8 cellular contexts compared by ENCODE assay signal in genomic region chr2:207530160-207531023, GRCh38. TPM values are rescaled to one million over a fixed set of nuclear protein-coding genes. Genes with fewer than 3 reads are reported as not detected.
A peak's percentile ranks its signal among the peaks of the same experiment; 100 is the strongest.
DNase-seq lines count a peak whose midpoint lies in the region; ATAC-seq and TF ChIP-seq lines count a peak whose summit lies in the region.

No MANE protein-coding gene starts in this region.

- TF ChIP-seq CTCF in RWPE1 (conservative IDR thresholded peaks at IDR 0.05; ENCODE audit: low read depth) (no peak), gastroesophageal sphincter (IDR thresholded peaks at IDR 0.05) (no peak), omental fat pad (IDR thresholded peaks at IDR 0.05) (no peak)

- CTCF ChIA-PET in RWPE1 (lab: Yijun Ruan, JAX): interaction anchor here (0.6 kb wide), 1 partner anchor 504 kb away, joined by 3 read pairs; no protein-coding TSS in a partner anchor

- ATAC-seq in HG03354 (IDR thresholded peaks at IDR 0.05; ENCODE audit: poor library complexity, severe bottlenecking, unreplicated experiment): peak; percentile 11
- ATAC-seq in gastroesophageal sphincter: peak; percentile 4
- ATAC-seq in omental fat pad (ENCODE audit: low FRiP score): peak; percentile 25

- peaks cover 2 to 58% (median 22%) of the 10 kb centered on the region in 3 donors for H3K4me1 ChIP-seq in gastroesophageal sphincter

- H3K27me3 ChIP-seq in gastroesophageal sphincter: no peaks in the 10 kb centered on the region

- peak in 1 of 2 donors; percentile 9 for TF ChIP-seq POLR2A in gastroesophageal sphincter (IDR thresholded peaks at IDR 0.05)

- DNase-seq in NCI-H82 (lab: John Stamatoyannopoulos, UW) (peak; percentile 65), NCI-H82 treated with DMSO at 0.1 percent for 48 hours (lab: John Stamatoyannopoulos, UW; ENCODE audit: unreplicated experiment) (no peak), RWPE1 (ENCODE audit: low spot score) (peak; percentile 37), activated gamma-delta T cell (lab: John Stamatoyannopoulos, UW) (peak; percentile 40), omental fat pad (ENCODE audit: low spot score) (no peak), ureter (ENCODE audit: low spot score) (peak; percentile 57)

- TF ChIP-seq EP300 in gastroesophageal sphincter (IDR thresholded peaks at IDR 0.05): no peak

- WGBS in gastroesophageal sphincter (ENCODE audit: low coverage in 1 of 2), 2 donors: 0% methylated on average over 5 to 11 of the region's 93 CpGs

- no peaks in the 10 kb centered on the region for H3K9me3 ChIP-seq in gastroesophageal sphincter

- no peaks in the 10 kb centered on the region for H3K36me3 ChIP-seq in gastroesophageal sphincter

- H3K27ac ChIP-seq in RWPE1 (peak overlapping the region; percentile 99), gastroesophageal sphincter (peak overlapping the region; percentile 94 to 99 (median 98))

- peak overlapping the region; percentile 62 to 94 for H3K4me3 ChIP-seq in gastroesophageal sphincter

- POLR2A ChIA-PET in RWPE1 (lab: Yijun Ruan, JAX; ENCODE audit: low non-redundant PET): interaction anchor here (0.7 to 0.8 kb wide), 2 partner anchors 23 to 90 kb away, joined by 3 read pairs; no protein-coding TSS in a partner anchor

RNA-seq across cellular contexts. Expression of gene CREB1, which starts 0.6 kb away (rescaled TPM):
- total RNA-seq in gastroesophageal sphincter: 10 to 100 TPM; 46.0 to 60.2 (median 57.5) TPM
- 10 to 100 TPM; 38.2 to 82.3 (median 49.4) TPM for total RNA-seq in omental fat pad
- 92.0 TPM for total RNA-seq in ureter

Comparison
In these comparisons a context has a peak if more than half of its experiments do, and no peak if none do; other contexts are left out.
1. DNase-seq: peak in NCI-H82 (single experiment), RWPE1 (single experiment), activated gamma-delta T cell (single experiment) and ureter (single experiment); none in NCI-H82 treated with DMSO at 0.1 percent for 48 hours (single experiment) and omental fat pad (single experiment).
2. Peak in every context shown above with its lines, with median percentiles within 50 percentile points of each other: ATAC-seq.